Comparison of ENCODE assay signal across 10 cellular contexts in the genomic region with DNA sequence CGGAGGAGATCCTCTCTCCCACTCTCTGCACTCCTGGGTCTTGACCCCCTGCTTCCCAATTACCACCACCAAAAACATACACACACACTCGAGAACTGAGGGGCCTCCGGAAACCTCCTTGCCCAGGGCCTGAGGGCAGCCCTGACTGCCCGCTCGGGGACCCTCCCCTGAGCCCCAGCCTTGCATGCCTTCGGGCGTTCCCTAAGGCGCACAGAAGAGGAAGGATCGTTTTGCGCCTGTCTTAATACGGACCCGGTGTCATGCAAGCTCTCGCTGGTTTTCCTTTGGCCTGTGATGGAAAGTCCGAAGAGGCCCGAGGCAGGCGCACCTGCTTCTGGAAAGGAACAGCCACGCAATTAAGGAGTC. TPM values are rescaled to one million over a fixed set of nuclear protein-coding genes. Genes with fewer than 3 reads are reported as not detected.
DNase-seq lines count a peak whose midpoint lies in the region; ATAC-seq and TF ChIP-seq lines count a peak whose summit lies in the region.
"Had no signal": no experiment of that assay in that cellular context is flagged by ENCODE, and none has a peak within 500 bp of the region (broad histone marks: within the 10 kb centered on the region; RNA-seq: fewer than 3 reads in every experiment).

No MANE protein-coding gene starts in this region.

- intact Hi-C loops in colonic mucosa (cut with DNase I) (no loop called here), tibial artery (cut with DNase I; ENCODE audit: low total_unique reads) (no loop called here)

- H3K36me3 ChIP-seq in HUES6 (ENCODE audit: control insufficient read depth, insufficient read depth, low read length) (no peaks in the 10 kb centered on the region), colonic mucosa (no peaks in the 10 kb centered on the region), tibial artery (no peaks in the 10 kb centered on the region)

- H3K27me3 ChIP-seq in HUES6 (ENCODE audit: control insufficient read depth, insufficient read depth, low read length) (peaks cover 95% of the 10 kb centered on the region), colonic mucosa (peaks cover 43% of the 10 kb centered on the region), tibial artery (peaks cover 0 to 72% of the 10 kb centered on the region in 2 donors)

- peak; percentile 13 for ATAC-seq in GM18907 (IDR thresholded peaks at IDR 0.05; ENCODE audit: unreplicated experiment)

- no peaks in the 10 kb centered on the region for H3K9me3 ChIP-seq in HUES6 (ENCODE audit: control insufficient read depth, insufficient read depth, low read depth, low read length)
- H3K9me3 ChIP-seq in colonic mucosa, result no peaks in the 10 kb centered on the region
- H3K9me3 ChIP-seq in tibial artery, result no peaks in the 10 kb centered on the region

- peak overlapping the region; percentile 77 for H3K4me3 ChIP-seq in HUES6 (ENCODE audit: low read depth, low read length)
- peak overlapping the region; percentile 41 for H3K4me3 ChIP-seq in colonic mucosa
- peak overlapping the region; percentile 43 for H3K4me3 ChIP-seq in retinal pigment epithelial cell (ENCODE audit: low read length)
- peak overlapping the region in 1 of 2 donors; percentile 57 for H3K4me3 ChIP-seq in tibial artery

- TF ChIP-seq CTCF in colonic mucosa (IDR thresholded peaks at IDR 0.05) (no peak), retinal pigment epithelial cell (conservative IDR thresholded peaks at IDR 0.05; ENCODE audit: low read depth, low read length) (no peak), tibial artery (IDR thresholded peaks at IDR 0.05) (no peak)

- DNase-seq in colonic mucosa (no peak), retinal pigment epithelial cell (ENCODE audit: low read depth) (no peak), tibial artery (no peak), NCI-H2227 treated with DMSO at 0.1 percent for 48 hours (lab: John Stamatoyannopoulos, UW) (no peak), NCI-H1694 (lab: John Stamatoyannopoulos, UW) (no peak)
- DNase-seq in stimulated activated CD4-positive, alpha-beta T cell treated with anti-CD3 and anti-CD28 coated beads, Interleukin-2, amount 100 ng/mL, for 48 hours, result no peak
- DNase-seq: activated CD4-positive, alpha-beta T cell treated with anti-CD3 and anti-CD28 coated beads for 1 hour had no signal

- H3K9ac ChIP-seq in HUES6 (ENCODE audit: low read length) (no peak overlapping the region), colonic mucosa (ENCODE audit: low read depth in 2 of 2, low read length in 2 of 2) (no peak overlapping the region)

- H3K4me1 ChIP-seq in HUES6 (ENCODE audit: control insufficient read depth, insufficient read depth, low read length) (peaks cover 17% of the 10 kb centered on the region), colonic mucosa (no peaks in the 10 kb centered on the region), tibial artery (peaks cover 0 to 20% (median 16%) of the 10 kb centered on the region in 4 donors)

- H3K27ac ChIP-seq in HUES6 (ENCODE audit: low read depth, low read length), result no peak overlapping the region
- H3K27ac ChIP-seq in colonic mucosa, result no peak overlapping the region
- H3K27ac ChIP-seq in tibial artery, result no peak overlapping the region

RNA-seq across cellular contexts. Expression of a gene that starts 19.8 kb away (rescaled TPM):
- total RNA-seq in colonic mucosa, result under 1 TPM in 1 of 2 donors, not detected in 1; 0.42 TPM
- total RNA-seq: LHCN-M2 had no signal
